Comparison of ENCODE assay signal across 14 cellular contexts in genomic region chr9:114107286-114108001, GRCh38. TPM values are rescaled to one million over a fixed set of nuclear protein-coding genes. Genes with fewer than 3 reads are reported as not detected.
DNase-seq lines count a peak whose midpoint lies in the region; ATAC-seq, FAIRE-seq and TF ChIP-seq lines count a peak whose summit lies in the region.
"Had no signal": no experiment of that assay in that cellular context is flagged by ENCODE, and none has a peak within 500 bp of the region (broad histone marks: within the 10 kb centered on the region; RNA-seq: fewer than 3 reads in every experiment).

No MANE protein-coding gene starts in this region.

- H3K9me3 ChIP-seq in H1 (ENCODE audit: insufficient read depth in 2 of 2, low read depth in 1 of 2, low read length in 1 of 2), result peaks cover 0 to 2% of the 10 kb centered on the region in 2 experiments; a peak in 1 of 4 replicates
- no peaks in the 10 kb centered on the region for H3K9me3 ChIP-seq in neuronal stem cell (replicated peaks in 1 of 2; ENCODE audit: control insufficient read depth in 2 of 2, insufficient read depth in 1 of 2, low read depth in 1 of 2, low read length in 2 of 2)
- peaks cover 0 to 5% (median 0%) of the 10 kb centered on the region in 4 donors for H3K9me3 ChIP-seq in Peyer's patch
- H3K9me3 ChIP-seq: thoracic aorta had no signal

- no peak overlapping the region for H3K4me2 ChIP-seq in H1 (ENCODE audit: insufficient read depth in 1 of 2, low read depth in 2 of 2, low read length in 2 of 2)
- no peak overlapping the region for H3K4me2 ChIP-seq in neuronal stem cell (ENCODE audit: insufficient read depth, low read length, poor library complexity, severe bottlenecking)
- H3K4me2 ChIP-seq: KMS-11 had no signal

- H3K27ac ChIP-seq in H1 (ENCODE audit: low read depth, low read length) (no peak overlapping the region), neuronal stem cell (replicated peaks; ENCODE audit: low read length) (no peak overlapping the region), Peyer's patch (no peak overlapping the region)
- H3K27ac ChIP-seq: heart left ventricle, KMS-11, thoracic aorta had no signal

- H3K23me2 ChIP-seq in H1 (ENCODE audit: low read depth, low read length), result no peaks in the 10 kb centered on the region; the same call in 1 of the 2 replicates

- H3K9ac ChIP-seq in H1 (replicated peaks in 1 of 4; ENCODE audit: extremely low read depth in 1 of 4, low read depth in 3 of 4, low read length in 3 of 4) (no peak overlapping the region), neuronal stem cell (ENCODE audit: low read depth, low read length, poor library complexity) (no peak overlapping the region)
- H3K9ac ChIP-seq: KMS-11 had no signal

- H3K18ac ChIP-seq in H1 (ENCODE audit: extremely low read depth, low read length) (no peak overlapping the region), neuronal stem cell (ENCODE audit: low read length) (no peak overlapping the region)

- no peak for FAIRE-seq in H1 (lab: Jason Lieb, UNC)
- FAIRE-seq: D721Med, endometrium had no signal

- no peak overlapping the region for H3K4me3 ChIP-seq in H1 (ENCODE audit: extremely low read depth in 1 of 4, insufficient read depth in 2 of 4, low read depth in 3 of 4, low read length in 4 of 4)
- H3K4me3 ChIP-seq in neuronal stem cell (ENCODE audit: low read length in 2 of 2), result no peak overlapping the region
- no peak overlapping the region for H3K4me3 ChIP-seq in Peyer's patch
- H3K4me3 ChIP-seq: heart left ventricle, thoracic aorta had no signal

- H2AFZ ChIP-seq in H1 (ENCODE audit: low read length), result peak overlapping the region; percentile 75; the same call in 1 of the 2 replicates
- H2AFZ ChIP-seq in neuronal stem cell (ENCODE audit: low read length), result peak overlapping the region; percentile 83

- H3K79me1 ChIP-seq in H1 (ENCODE audit: low read depth, low read length) (no peaks in the 10 kb centered on the region), neuronal stem cell (ENCODE audit: low read depth, low read length) (no peaks in the 10 kb centered on the region)

- no peak overlapping the region for H2BK5ac ChIP-seq in H1 (ENCODE audit: low read depth, low read length)
- no peak overlapping the region for H2BK5ac ChIP-seq in neuronal stem cell (ENCODE audit: low read length)

- no peaks in the 10 kb centered on the region for H4K20me1 ChIP-seq in H1 (replicated peaks in 1 of 2; ENCODE audit: control insufficient read depth in 1 of 2, insufficient read depth in 2 of 2, low read length in 2 of 2)

- H3K79me2 ChIP-seq in H1 (ENCODE audit: control insufficient read depth in 1 of 2, insufficient read depth in 2 of 2, low read length in 2 of 2), result no peaks in the 10 kb centered on the region

- no peak overlapping the region for H2BK20ac ChIP-seq in H1 (ENCODE audit: low read length)

- peak; percentile 28 for ATAC-seq in GM19351 (IDR thresholded peaks at IDR 0.05; ENCODE audit: unreplicated experiment)
- ATAC-seq in HG02885 (IDR thresholded peaks at IDR 0.05; ENCODE audit: poor library complexity, unreplicated experiment), result peak; percentile 21

- no peak for TF ChIP-seq POLR2A in H1 (IDR thresholded peaks at IDR 0.05; ENCODE audit: control extremely low read depth in 1 of 2, low read depth in 2 of 2, low read length in 2 of 2)
- TF ChIP-seq POLR2A in Peyer's patch (IDR thresholded peaks at IDR 0.05), result no peak

- no peak for DNase-seq in H1 (ENCODE audit: low read depth in 1 of 2, low spot score in 2 of 2)
- DNase-seq in neuronal stem cell (ENCODE audit: low spot score), result no peak
- no peak for DNase-seq in GM19240 (ENCODE audit: insufficient read length, low spot score)
- DNase-seq in inferior parietal cortex (ENCODE audit: extremely low spot score), result no peak
- no peak for DNase-seq in Peyer's patch
- DNase-seq in activated naive CD4-positive, alpha-beta T cell (lab: John Stamatoyannopoulos, UW), result no peak
- DNase-seq: GOT3 had no signal

- no peak overlapping the region for H4K8ac ChIP-seq in H1 (ENCODE audit: extremely low read depth, insufficient read depth, low read length)
- H4K8ac ChIP-seq in neuronal stem cell (ENCODE audit: low read depth, low read length), result no peak overlapping the region

- H2BK12ac ChIP-seq in H1 (ENCODE audit: low read depth, low read length) (peak overlapping the region; percentile 84; the same call in 1 of the 2 replicates), neuronal stem cell (ENCODE audit: low read length) (no peak overlapping the region)

- H3K14ac ChIP-seq in H1 (ENCODE audit: insufficient read length), result no peak overlapping the region
- no peak overlapping the region for H3K14ac ChIP-seq in neuronal stem cell (ENCODE audit: low read length)

- H3K4ac ChIP-seq in H1 (replicated peaks; ENCODE audit: insufficient read length, low read depth, low read length), result no peak overlapping the region
- H3K4ac ChIP-seq in neuronal stem cell (ENCODE audit: low read length), result no peak overlapping the region

- no peak overlapping the region for H4K5ac ChIP-seq in H1 (ENCODE audit: insufficient read length, low read depth, low read length)

- TF ChIP-seq CTCF in H1 (IDR thresholded peaks at IDR 0.05; ENCODE audit: control extremely low read depth in 1 of 3, insufficient read depth in 1 of 3, low read depth in 1 of 3, low read length in 3 of 3), result no peak
- no peak for TF ChIP-seq CTCF in Peyer's patch (IDR thresholded peaks at IDR 0.05)

- H3K27me3 ChIP-seq in H1 (replicated peaks in 1 of 4; ENCODE audit: control insufficient read depth in 3 of 4, extremely low read depth in 1 of 4, insufficient read depth in 3 of 4, low read length in 3 of 4) (peaks cover 0 to 14% (median 4%) of the 10 kb centered on the region in 4 experiments; a peak in 3 of 7 replicates), neuronal stem cell (ENCODE audit: control insufficient read depth in 3 of 3, insufficient read depth in 3 of 3, low read depth in 1 of 3, low read length in 3 of 3) (peaks cover 0 to 25% (median 0%) of the 10 kb centered on the region in 3 experiments), Peyer's patch (no peaks in the 10 kb centered on the region)

- H2AK5ac ChIP-seq in H1 (ENCODE audit: low read depth, low read length) (no peak overlapping the region), neuronal stem cell (ENCODE audit: low read depth, low read length) (no peak overlapping the region)

- H2BK120ac ChIP-seq in H1 (replicated peaks; ENCODE audit: low read depth, low read length) (no peak overlapping the region), neuronal stem cell (ENCODE audit: low read depth, low read length) (no peak overlapping the region)

- H3K56ac ChIP-seq in H1 (replicated peaks; ENCODE audit: insufficient read length, low read depth, low read length), result no peak overlapping the region

- H3K23ac ChIP-seq in H1 (ENCODE audit: insufficient read length) (no peak overlapping the region), neuronal stem cell (ENCODE audit: low read depth, low read length, poor library complexity) (no peak overlapping the region)

- no peak for TF ChIP-seq RAD21 in H1 (IDR thresholded peaks at IDR 0.05 in 1 of 2, conservative IDR thresholded peaks at IDR 0.05 in 1 of 2; ENCODE audit: low read depth in 2 of 2, low read length in 2 of 2)

- TF ChIP-seq EP300 in H1 (IDR thresholded peaks at IDR 0.05; ENCODE audit: borderline replicate concordance in 1 of 2, low read depth in 2 of 2, low read length in 2 of 2), result no peak

- H3K4me1 ChIP-seq in H1 (replicated peaks in 1 of 4; ENCODE audit: control insufficient read depth in 3 of 4, insufficient read depth in 4 of 4, low read length in 3 of 4), result peaks cover 0 to 9% (median 7%) of the 10 kb centered on the region in 4 experiments; a peak in 6 of 7 replicates
- peaks cover 3% of the 10 kb centered on the region in 2 donors for H3K4me1 ChIP-seq in neuronal stem cell (ENCODE audit: control insufficient read depth in 2 of 2, insufficient read depth in 1 of 2, low read depth in 1 of 2, low read length in 2 of 2)
- no peaks in the 10 kb centered on the region for H3K4me1 ChIP-seq in Peyer's patch

- no peaks in the 10 kb centered on the region for H3K36me3 ChIP-seq in H1 (ENCODE audit: control insufficient read depth in 2 of 4, insufficient read depth in 4 of 4, low read length in 3 of 4)
- H3K36me3 ChIP-seq in neuronal stem cell (replicated peaks in 1 of 2; ENCODE audit: control insufficient read depth in 2 of 2, insufficient read depth in 2 of 2, low read length in 2 of 2), result no peaks in the 10 kb centered on the region
- no peaks in the 10 kb centered on the region for H3K36me3 ChIP-seq in Peyer's patch
- H3K36me3 ChIP-seq: heart left ventricle, thoracic aorta had no signal

- CTCF ChIA-PET in H1 (lab: Charles Lee; ENCODE audit: partially characterized antibody), result interaction anchor here (0.7 to 17.7 kb wide), 57 partner anchors 8 to 513 kb away, joined by 3 to 206 read pairs (median 6); partner anchors contain the start of genes AMBP, COL27A1 and KIF12

- H2BK15ac ChIP-seq in H1 (ENCODE audit: low read length) (peak overlapping the region; percentile 72; the same call in 1 of the 2 replicates), neuronal stem cell (ENCODE audit: low read length) (no peak overlapping the region)

- POLR2A ChIA-PET in H1 (lab: Charles Lee; ENCODE audit: partially characterized antibody), result interaction anchor here (1.0 to 2.0 kb wide), 6 partner anchors 46 to 241 kb away, joined by 3 to 8 read pairs (median 6); partner anchors contain the start of gene COL27A1

- H4K91ac ChIP-seq in H1 (replicated peaks; ENCODE audit: insufficient read length, low read length) (no peak overlapping the region), neuronal stem cell (ENCODE audit: low read depth, low read length, poor library complexity) (no peak overlapping the region)

- 78% methylated on average over 13 of the region's 13 CpGs; no CpG with 5 or more reads in 1 of the 2 experiments for WGBS in H1 (ENCODE audit: extremely low coverage in 1 of 2, insufficient coverage in 1 of 2, insufficient read length in 1 of 2, insufficient replicate concordance in 2 of 2, low coverage in 1 of 2, low lambda C conversion rate in 2 of 2, missing lambda C conversion rate in 1 of 2), 2 experiments
- WGBS in neuronal stem cell (ENCODE audit: extremely low coverage in 2 of 2, insufficient read length in 2 of 2, insufficient replicate concordance in 1 of 2), 2 donors, result 100% methylated on average over 1 of the region's 13 CpGs; no CpG with 5 or more reads in 1 of the 2 donors

RNA-seq across cellular contexts. Expression of gene KIF12, which starts 8.4 kb away (rescaled TPM):
- total RNA-seq in H1 (2021; fragmentation: NEBNext Ultra II Directional; extraction: Animal tissue kit (Norgen Biotek cat#: 25700)), result 3.4 and 3.9 TPM in 2 replicates
- 2.9 and 5.2 TPM in 2 replicates for polyA plus RNA-seq in H1 (2011; rRNA removed)
- 3.7 TPM for polyA plus RNA-seq in H1 (2011; cell fraction: cytosol; rRNA removed)
- polyA plus RNA-seq in H1 (2011; cell fraction: nucleus; rRNA removed), result 33.3 TPM
- polyA plus RNA-seq in H1 (2012, experiment 1 of 2), result 2.9 to 3.5 TPM (median 3.4 TPM) in 4 replicates
- polyA plus RNA-seq in H1 (2012, experiment 2 of 2), result 2.0 TPM
- 2.1 TPM for polyA plus RNA-seq in H1 (2013, experiment 1 of 2)
- 1.1 TPM for polyA plus RNA-seq in H1 (2013, experiment 2 of 2)
- polyA minus RNA-seq in H1 (2011; rRNA and poly(A)+ RNA removed), result 3.6 and 4.0 TPM in 2 replicates
- polyA minus RNA-seq in H1 (2011; cell fraction: cytosol; rRNA and poly(A)+ RNA removed), result 1.9 TPM
- 3.6 TPM for polyA minus RNA-seq in H1 (2011; cell fraction: nucleus; rRNA and poly(A)+ RNA removed)
- 0.18 TPM for polyA plus RNA-seq in neuronal stem cell (2013, experiment 1 of 2)
- 0.22 TPM for polyA plus RNA-seq in neuronal stem cell (2013, experiment 2 of 2)
- total RNA-seq in Peyer's patch, result 10 to 100 TPM; 23.6 to 85.3 (median 41.3) TPM
- total RNA-seq: thoracic aorta had no signal

RNA-seq across cellular contexts. Expression of gene AMBP, which starts 29.3 kb away (rescaled TPM):
- 3.0 and 3.1 TPM in 2 replicates for total RNA-seq in H1 (2021; fragmentation: NEBNext Ultra II Directional; extraction: Animal tissue kit (Norgen Biotek cat#: 25700))
- 4.0 and 4.9 TPM in 2 replicates for polyA plus RNA-seq in H1 (2011; rRNA removed)
- polyA plus RNA-seq in H1 (2011; cell fraction: cytosol; rRNA removed), result 6.0 TPM
- polyA plus RNA-seq in H1 (2011; cell fraction: nucleus; rRNA removed), result 6.0 TPM
- 3.3 to 5.6 TPM (median 4.6 TPM) in 4 replicates for polyA plus RNA-seq in H1 (2012, experiment 1 of 2)
- 5.3 TPM for polyA plus RNA-seq in H1 (2012, experiment 2 of 2)
- polyA plus RNA-seq in H1 (2013, experiment 1 of 2), result 6.0 TPM
- polyA plus RNA-seq in H1 (2013, experiment 2 of 2), result 6.6 TPM
- polyA minus RNA-seq in H1 (2011; rRNA and poly(A)+ RNA removed), result 1.9 and 3.4 TPM in 2 replicates
- 2.7 TPM for polyA minus RNA-seq in H1 (2011; cell fraction: cytosol; rRNA and poly(A)+ RNA removed)
- polyA minus RNA-seq in H1 (2011; cell fraction: nucleus; rRNA and poly(A)+ RNA removed), result 2.3 TPM
- polyA plus RNA-seq in neuronal stem cell (2013, experiment 1 of 2), result 0.06 TPM
- 0.11 TPM for polyA plus RNA-seq in neuronal stem cell (2013, experiment 2 of 2)
- 1 to 10 TPM in 1 of 4 donors, not detected in 3; 4.4 TPM for total RNA-seq in Peyer's patch
- total RNA-seq: thoracic aorta had no signal

RNA-seq across cellular contexts. Expression of gene COL27A1, which starts 47.9 kb away (rescaled TPM):
- total RNA-seq in H1 (2021; fragmentation: NEBNext Ultra II Directional; extraction: Animal tissue kit (Norgen Biotek cat#: 25700)), result 22.5 and 22.8 TPM in 2 replicates
- polyA plus RNA-seq in H1 (2011; rRNA removed), result 15.1 and 26.0 TPM in 2 replicates
- polyA plus RNA-seq in H1 (2011; cell fraction: cytosol; rRNA removed), result 17.3 TPM
- polyA plus RNA-seq in H1 (2011; cell fraction: nucleus; rRNA removed), result 250 TPM
- 15.6 to 20.3 TPM (median 17.3 TPM) in 4 replicates for polyA plus RNA-seq in H1 (2012, experiment 1 of 2)
- polyA plus RNA-seq in H1 (2012, experiment 2 of 2), result 4.8 TPM
- 17.7 TPM for polyA plus RNA-seq in H1 (2013, experiment 1 of 2)
- polyA plus RNA-seq in H1 (2013, experiment 2 of 2), result 15.1 TPM
- polyA minus RNA-seq in H1 (2011; rRNA and poly(A)+ RNA removed), result 12.9 and 15.0 TPM in 2 replicates
- polyA minus RNA-seq in H1 (2011; cell fraction: cytosol; rRNA and poly(A)+ RNA removed), result 7.2 TPM
- polyA minus RNA-seq in H1 (2011; cell fraction: nucleus; rRNA and poly(A)+ RNA removed), result 55.6 TPM
- 11.1 TPM for polyA plus RNA-seq in neuronal stem cell (2013, experiment 1 of 2)
- polyA plus RNA-seq in neuronal stem cell (2013, experiment 2 of 2), result 11.1 TPM
- 10 to 100 TPM in 1 of 4 donors, 1 to 10 TPM in 3; 5.8 to 23.1 (median 7.2) TPM for total RNA-seq in Peyer's patch
